In genomic region chr18:49725809-49726514, GRCh38 we compare ENCODE assay signal across 10 cellular contexts.
A peak's percentile ranks its signal among the peaks of the same experiment; 100 is the strongest.
DNase-seq lines count a peak whose midpoint lies in the region; ATAC-seq and TF ChIP-seq lines count a peak whose summit lies in the region.
"Had no signal": no experiment of that assay in that cellular context is flagged by ENCODE, and none has a peak within 500 bp of the region (broad histone marks: within the 10 kb centered on the region; RNA-seq: fewer than 3 reads in every experiment).

No MANE protein-coding gene starts in this region.

- peaks cover 0 to 63% (median 0%) of the 10 kb centered on the region in 7 donors for H3K27me3 ChIP-seq in spleen (replicated peaks in 1 of 7)

- no peak overlapping the region for H3K4me3 ChIP-seq in spleen

- in situ Hi-C loops in G401 (cut with HindIII; ENCODE audit: low sequenced_read_pairs): no loop called here

- DNase-seq in G401 (ENCODE audit: low spot score) (peak; percentile 39), T1000 (lab: John Stamatoyannopoulos, UW) (peak; percentile 59), Right ventricle myocardium superior (peak; percentile 75), pulmonary artery endothelial cell (ENCODE audit: low read depth, low spot score) (peak; percentile 83), spleen (no peak), NCI-H1105 treated with DMSO at 0.1 percent for 48 hours (lab: John Stamatoyannopoulos, UW) (no peak)
- DNase-seq in stimulated activated naive CD8-positive, alpha-beta T cell treated with anti-CD3 and anti-CD28 coated beads, Interleukin-15, Interleukin-2, amounts not matched to agents 100 U/mL and 50 U/mL, for 24 hours: no peak
- DNase-seq: activated effector memory CD4-positive, alpha-beta T cell treated with Interleukin-2 at 50 U/mL for 16 hours; NCI-H1105 had no signal

- no peaks in the 10 kb centered on the region for H3K9me3 ChIP-seq in spleen

- intact Hi-C loops in Right ventricle myocardium superior (cut with DNase I) (loop anchor here (10.0 kb wide), 1 partner anchor 51 kb away; no protein-coding TSS in a partner anchor), spleen (cut with DNase I; ENCODE audit: low total_unique reads) (no loop called here)

- H3K4me1 ChIP-seq in spleen: peaks cover 0 to 12% (median 3%) of the 10 kb centered on the region in 6 donors

- 62 to 74% (median 73%) methylated on average over 9 of the region's 9 CpGs for WGBS in spleen, 5 donors

- no peak for TF ChIP-seq CTCF in spleen (IDR thresholded peaks at IDR 0.05 in 8 of 11, conservative IDR thresholded peaks at IDR 0.05 in 3 of 11)

- no peak for TF ChIP-seq POLR2A in spleen (IDR thresholded peaks at IDR 0.05)

- ATAC-seq in Right ventricle myocardium superior (ENCODE audit: poor library complexity): peak; percentile 45
- ATAC-seq in GM18502 (IDR thresholded peaks at IDR 0.05; ENCODE audit: poor library complexity, unreplicated experiment): no peak
- no peak for ATAC-seq in stimulated activated naive CD8-positive, alpha-beta T cell treated with anti-CD3 and anti-CD28 coated beads, Interleukin-15, Interleukin-2, amounts not matched to agents 100 U/mL and 50 U/mL, for 24 hours

- H3K27ac ChIP-seq in spleen: no peak overlapping the region

- no peaks in the 10 kb centered on the region for H3K36me3 ChIP-seq in spleen

Comparison
In these comparisons a context has a peak if more than half of its experiments do, and no peak if none do; other contexts are left out.
1. DNase-seq: peak in G401 (single experiment), T1000 (single experiment), Right ventricle myocardium superior (single experiment) and pulmonary artery endothelial cell (single experiment); none in stimulated activated naive CD8-positive, alpha-beta T cell treated with anti-CD3 and anti-CD28 coated beads, Interleukin-15, Interleukin-2, amounts not matched to agents 100 U/mL and 50 U/mL, for 24 hours (single experiment), spleen (single experiment) and NCI-H1105 treated with DMSO at 0.1 percent for 48 hours (single experiment).